In genomic region chr4:77651820-77652219, GRCh38 we compare ENCODE assay signal across 18 cellular contexts. TPM values are rescaled to one million over a fixed set of nuclear protein-coding genes. Genes with fewer than 3 reads are reported as not detected.
DNase-seq lines count a peak whose midpoint lies in the region; ATAC-seq, FAIRE-seq and TF ChIP-seq lines count a peak whose summit lies in the region.
"Had no signal": no experiment of that assay in that cellular context is flagged by ENCODE, and none has a peak within 500 bp of the region (broad histone marks: within the 10 kb centered on the region; RNA-seq: fewer than 3 reads in every experiment).

No MANE protein-coding gene starts in this region.

- peaks cover 9 to 28% (median 18%) of the 10 kb centered on the region in 10 experiments; a peak in 18 of 20 replicates for H3K4me1 ChIP-seq in BLaER1 treated with 17β-estradiol and CSF1 and Interleukin-3, amounts not matched to agents 10 nM and 100 nM
- H3K4me1 ChIP-seq in Karpas-422 (ENCODE audit: low read length): peaks cover 23% of the 10 kb centered on the region
- peaks cover 0 to 15% of the 10 kb centered on the region in 2 donors for H3K4me1 ChIP-seq in mucosa of rectum (ENCODE audit: control insufficient read depth in 2 of 2, insufficient read depth in 2 of 2, low read length in 2 of 2)

- no peak overlapping the region; a peak in 2 of 22 replicates for H3K27ac ChIP-seq in BLaER1 treated with 17β-estradiol and CSF1 and Interleukin-3, amounts not matched to agents 10 nM and 100 nM
- H3K27ac ChIP-seq in Karpas-422 (ENCODE audit: low read length) (peak overlapping the region; percentile 56; the same call in 1 of the 2 replicates), mucosa of rectum (ENCODE audit: low read depth in 2 of 2, low read length in 2 of 2) (peak overlapping the region; percentile 66 to 79)
- H3K27ac ChIP-seq: RWPE1, SK-N-MC had no signal

- H3K27me3 ChIP-seq in BLaER1 treated with 17β-estradiol and CSF1 and Interleukin-3, amounts not matched to agents 10 nM and 100 nM: no peaks in the 10 kb centered on the region
- H3K27me3 ChIP-seq in Karpas-422 (ENCODE audit: low read length) (no peaks in the 10 kb centered on the region), bronchial epithelial cell (ENCODE audit: control insufficient read depth, insufficient read depth, low read length) (no peaks in the 10 kb centered on the region), mucosa of rectum (ENCODE audit: control insufficient read depth in 2 of 2, insufficient read depth in 2 of 2, low read length in 2 of 2) (no peaks in the 10 kb centered on the region)

- H2AFZ ChIP-seq in Karpas-422 (ENCODE audit: low read length): no peak overlapping the region

- H4K20me1 ChIP-seq in BLaER1 treated with 17β-estradiol and CSF1 and Interleukin-3, amounts not matched to agents 10 nM and 100 nM: no peaks in the 10 kb centered on the region
- no peaks in the 10 kb centered on the region for H4K20me1 ChIP-seq in Karpas-422 (ENCODE audit: insufficient read depth, low read depth, low read length)

- peak; percentile 66 for FAIRE-seq in bronchial epithelial cell (lab: Jason Lieb, UNC)
- FAIRE-seq: A204.1, GM19239, K562 had no signal

- H3K4me3 ChIP-seq in BLaER1 treated with 17β-estradiol and CSF1 and Interleukin-3, amounts not matched to agents 10 nM and 100 nM: no peak overlapping the region
- H3K4me3 ChIP-seq in Karpas-422 (ENCODE audit: low read length) (peak overlapping the region; percentile 11; the same call in 1 of the 2 replicates), bronchial epithelial cell (ENCODE audit: low read depth, low read length) (no peak overlapping the region), mucosa of rectum (ENCODE audit: low read length in 2 of 2) (no peak overlapping the region)
- H3K4me3 ChIP-seq: K562, SK-N-MC had no signal

- H3K9me2 ChIP-seq in Karpas-422 (replicated peaks; ENCODE audit: insufficient read depth, low read length): no peaks in the 10 kb centered on the region

- peak; percentile 79 for DNase-seq in Karpas-422
- no peak for DNase-seq in bronchial epithelial cell (ENCODE audit: low read depth)
- DNase-seq in NCI-H146 treated with DMSO at 0.1 percent for 48 hours (lab: John Stamatoyannopoulos, UW; ENCODE audit: unreplicated experiment): no peak
- no peak for DNase-seq in foreskin melanocyte
- DNase-seq: NCI-H187, NCI-H446 treated with DMSO at 0.1 percent for 48 hours, NCI-H526 treated with DMSO at 0.1 percent for 48 hours, SHP77 treated with DMSO at 0.1 percent for 48 hours, SW 1271 had no signal

- no peak for TF ChIP-seq CTCF in bronchial epithelial cell (IDR thresholded peaks at IDR 0.05; ENCODE audit: insufficient read depth, low read length, severe bottlenecking)

- H3K79me2 ChIP-seq in Karpas-422 (ENCODE audit: low read length): no peaks in the 10 kb centered on the region

- H3K36me3 ChIP-seq in BLaER1 treated with 17β-estradiol and CSF1 and Interleukin-3, amounts not matched to agents 10 nM and 100 nM: no peaks in the 10 kb centered on the region
- H3K36me3 ChIP-seq in Karpas-422 (ENCODE audit: insufficient read depth, low read length) (no peaks in the 10 kb centered on the region), bronchial epithelial cell (ENCODE audit: control insufficient read depth, insufficient read depth, low read length) (no peaks in the 10 kb centered on the region), mucosa of rectum (ENCODE audit: control insufficient read depth in 2 of 2, insufficient read depth in 2 of 2, low read length in 2 of 2) (no peaks in the 10 kb centered on the region)

- ATAC-seq in HG03108 (IDR thresholded peaks at IDR 0.05; ENCODE audit: unreplicated experiment): no peak
- ATAC-seq: K562 had no signal

- no peak overlapping the region for H3K9ac ChIP-seq in BLaER1 treated with 17β-estradiol and CSF1 and Interleukin-3, amounts not matched to agents 10 nM and 100 nM
- H3K9ac ChIP-seq in Karpas-422 (ENCODE audit: low read length) (no peak overlapping the region), mucosa of rectum (ENCODE audit: low read depth in 1 of 2, low read length in 2 of 2) (no peak overlapping the region)

- peak overlapping the region; percentile 0 to 64 (median 42); a peak in 19 of 22 replicates for H3K4me2 ChIP-seq in BLaER1 treated with 17β-estradiol and CSF1 and Interleukin-3, amounts not matched to agents 10 nM and 100 nM
- H3K4me2 ChIP-seq in Karpas-422 (ENCODE audit: low read depth, low read length, poor library complexity, severe bottlenecking): peak overlapping the region; percentile 58

- peaks cover 2 to 15% (median 9%) of the 10 kb centered on the region in 11 experiments; a peak in 19 of 22 replicates for H3K9me3 ChIP-seq in BLaER1 treated with 17β-estradiol and CSF1 and Interleukin-3, amounts not matched to agents 10 nM and 100 nM (replicated peaks in 1 of 11)
- no peaks in the 10 kb centered on the region for H3K9me3 ChIP-seq in Karpas-422 (ENCODE audit: low read length)
- H3K9me3 ChIP-seq in mucosa of rectum (ENCODE audit: control insufficient read depth in 2 of 2, low read length in 2 of 2): no peaks in the 10 kb centered on the region

RNA-seq across cellular contexts. Expression of gene CXCL13, which starts 46.2 kb away (rescaled TPM):
- total RNA-seq in Karpas-422 (2014; rRNA removed; shearing (Covaris generic); ENCODE audit: low replicate concordance): not detected in 2 replicates
- total RNA-seq in bronchial epithelial cell: not detected in 2 replicates
- total RNA-seq: H4, K562 had no signal

Comparison
In these comparisons a context has a peak if more than half of its experiments do, and no peak if none do; other contexts are left out.
1. H3K27ac ChIP-seq: peak in Karpas-422 (single experiment) and mucosa of rectum (2 of 2); none in BLaER1 treated with 17β-estradiol and CSF1 and Interleukin-3, amounts not matched to agents 10 nM and 100 nM (0 of 11).